24 cellular contexts compared by ENCODE assay signal in the genomic region with DNA sequence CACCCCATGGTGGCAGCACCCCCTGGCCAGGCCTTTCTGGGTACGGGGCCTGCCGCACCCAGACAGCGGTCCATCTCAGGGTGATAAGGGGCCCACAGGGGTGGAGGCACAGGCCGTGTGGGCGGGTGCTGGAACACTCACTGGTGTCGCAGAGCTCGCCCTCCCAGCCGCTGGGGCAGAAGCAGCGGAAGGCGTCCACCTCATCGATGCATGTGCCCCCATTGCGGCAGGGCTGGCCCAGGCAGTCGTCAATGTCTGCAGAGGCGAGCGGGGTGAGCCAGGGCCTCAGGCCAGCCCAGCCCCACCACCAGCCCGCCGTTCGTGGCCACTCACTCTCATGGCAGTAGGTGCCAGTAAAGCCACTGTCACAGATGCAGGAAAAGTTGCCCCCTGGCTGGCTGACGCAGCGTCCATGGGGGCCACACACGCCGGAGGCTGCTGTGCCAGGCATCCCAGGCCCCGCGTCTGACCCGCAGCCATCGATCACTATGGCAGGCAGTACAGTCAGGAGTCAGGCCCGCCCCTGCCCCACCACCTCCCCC. TPM values are rescaled to one million over a fixed set of nuclear protein-coding genes. Genes with fewer than 3 reads are reported as not detected.
DNase-seq lines count a peak whose midpoint lies in the region; ATAC-seq and TF ChIP-seq lines count a peak whose summit lies in the region.
"Had no signal": no experiment of that assay in that cellular context is flagged by ENCODE, and none has a peak within 500 bp of the region (broad histone marks: within the 10 kb centered on the region; RNA-seq: fewer than 3 reads in every experiment).

No MANE protein-coding gene starts in this region.

- no peak overlapping the region for H3K9ac ChIP-seq in smooth muscle cell (ENCODE audit: low read depth)
- H3K9ac ChIP-seq: GM23248 had no signal

- CTCF ChIA-PET in HEK293 (lab: Yijun Ruan, JAX) = no interaction called here

- H3K79me2 ChIP-seq in osteoblast (ENCODE audit: insufficient read depth, low read length) (no peaks in the 10 kb centered on the region), smooth muscle cell (ENCODE audit: low read depth) (no peaks in the 10 kb centered on the region)

- H3K4me2 ChIP-seq in osteoblast (ENCODE audit: insufficient read depth, low read length) (no peak overlapping the region), smooth muscle cell (no peak overlapping the region)
- H3K4me2 ChIP-seq: A549, PC-9 had no signal

- H3K27me3 ChIP-seq in right atrium auricular region = no peaks in the 10 kb centered on the region
- H3K27me3 ChIP-seq in left ventricle myocardium inferior (ENCODE audit: low read depth) = no peaks in the 10 kb centered on the region
- no peaks in the 10 kb centered on the region for H3K27me3 ChIP-seq in osteoblast (ENCODE audit: insufficient read depth, low read length)
- H3K27me3 ChIP-seq in smooth muscle cell (ENCODE audit: low read depth) = no peaks in the 10 kb centered on the region
- H3K27me3 ChIP-seq: SJCRH30 had no signal

- H3F3A ChIP-seq in smooth muscle cell (ENCODE audit: low read depth) = no peaks in the 10 kb centered on the region

- no peak for ATAC-seq in Right ventricle myocardium superior (ENCODE audit: poor library complexity)
- ATAC-seq: A549, GM12878 had no signal

- no peaks in the 10 kb centered on the region for H3K9me3 ChIP-seq in right atrium auricular region
- H3K9me3 ChIP-seq in HEK293 (ENCODE audit: control insufficient read depth, insufficient read depth, low read depth, low read length) = no peaks in the 10 kb centered on the region
- no peaks in the 10 kb centered on the region for H3K9me3 ChIP-seq in left ventricle myocardium inferior (replicated peaks)
- no peaks in the 10 kb centered on the region for H3K9me3 ChIP-seq in osteoblast (ENCODE audit: low read depth, low read length)
- no peaks in the 10 kb centered on the region for H3K9me3 ChIP-seq in smooth muscle cell (replicated peaks; ENCODE audit: low read depth)
- H3K9me3 ChIP-seq: A549, HAP-1, SJCRH30 had no signal

- DNase-seq in Right ventricle myocardium superior (peak; percentile 38), right atrium auricular region (ENCODE audit: low spot score) (no peak), left ventricle myocardium inferior (peak; percentile 11), osteoblast (ENCODE audit: insufficient read length, low spot score, missing footprints) (peak; percentile 90), AG08395 (ENCODE audit: low spot score) (no peak), iPS-NIHi11 (ENCODE audit: low spot score) (no peak), smooth muscle cell (lab: John Stamatoyannopoulos, UW; ENCODE audit: unreplicated experiment) (no peak)
- DNase-seq: CD4-positive, CD25-positive, alpha-beta regulatory T cell; DMS79; GM23248; KBM-7; NCI-H1092; NCI-H1436 treated with DMSO at 0.1 percent for 48 hours; NCI-H2029; NCI-H2227 treated with DMSO at 0.1 percent for 48 hours; NCI-H510A treated with DMSO at 0.1 percent for 48 hours; NCI-H748 treated with DMSO at 0.1 percent for 48 hours; PC-9; SJCRH30 had no signal

- H3K4me1 ChIP-seq in right atrium auricular region = peaks cover 0 to 22% of the 10 kb centered on the region in 2 donors
- H3K4me1 ChIP-seq in HEK293 (ENCODE audit: control insufficient read depth, insufficient read depth, low read length) = no peaks in the 10 kb centered on the region
- peaks cover 22% of the 10 kb centered on the region for H3K4me1 ChIP-seq in left ventricle myocardium inferior
- no peaks in the 10 kb centered on the region for H3K4me1 ChIP-seq in osteoblast (ENCODE audit: insufficient read depth, low read length)
- no peaks in the 10 kb centered on the region for H3K4me1 ChIP-seq in smooth muscle cell (ENCODE audit: low read depth)
- H3K4me1 ChIP-seq: A549, HAP-1 had no signal

- no peak overlapping the region for H2AFZ ChIP-seq in osteoblast (ENCODE audit: low read length)
- H2AFZ ChIP-seq in smooth muscle cell (ENCODE audit: low read depth) = no peak overlapping the region
- H2AFZ ChIP-seq: GM23248, PC-9 had no signal

- H3K4me3 ChIP-seq in right atrium auricular region (no peak overlapping the region), HEK293 (ENCODE audit: low read depth, low read length) (no peak overlapping the region), left ventricle myocardium inferior (no peak overlapping the region), osteoblast (ENCODE audit: insufficient read depth, low read length) (no peak overlapping the region), smooth muscle cell (no peak overlapping the region)
- H3K4me3 ChIP-seq: A549, GM12878, GM23248, HAP-1, PC-9, SJCRH30 had no signal

- H3K36me3 ChIP-seq in right atrium auricular region (peaks cover 35% of the 10 kb centered on the region), HEK293 (ENCODE audit: control insufficient read depth in 2 of 2, insufficient read depth in 1 of 2, low read length in 2 of 2) (peaks cover 0 to 77% of the 10 kb centered on the region in 2 experiments; a peak in 1 of 3 replicates), left ventricle myocardium inferior (peaks cover 68% of the 10 kb centered on the region), osteoblast (ENCODE audit: insufficient read depth, low read length) (no peaks in the 10 kb centered on the region), smooth muscle cell (ENCODE audit: low read depth) (no peaks in the 10 kb centered on the region)

- no peak for TF ChIP-seq CTCF in right atrium auricular region (IDR thresholded peaks at IDR 0.05)
- TF ChIP-seq CTCF in HEK293 (tag by site-specific recombination; IDR thresholded peaks at IDR 0.05) = no peak
- TF ChIP-seq CTCF in left ventricle myocardium inferior (IDR thresholded peaks at IDR 0.05; ENCODE audit: borderline replicate concordance) = no peak
- TF ChIP-seq CTCF in osteoblast (IDR thresholded peaks at IDR 0.05; ENCODE audit: extremely low read depth, low read depth, low read length) = no peak
- no peak for TF ChIP-seq CTCF in smooth muscle cell (IDR thresholded peaks at IDR 0.05; ENCODE audit: borderline replicate concordance, insufficient read depth, poor library complexity, severe bottlenecking)

- H4K20me1 ChIP-seq in osteoblast (ENCODE audit: insufficient read depth, low read length) (no peaks in the 10 kb centered on the region), smooth muscle cell (ENCODE audit: low read depth) (no peaks in the 10 kb centered on the region)

- intact Hi-C loops in Right ventricle myocardium superior (cut with DNase I) = no loop called here
- intact Hi-C loops in left ventricle myocardium inferior (cut with micrococcal nuclease) = no loop called here

- 96% methylated on average over 24 of the region's 27 CpGs for WGBS in smooth muscle cell (ENCODE audit: low lambda C conversion rate)

- POLR2A ChIA-PET in HEK293 (lab: Yijun Ruan, JAX) = no interaction called here

- H3K27ac ChIP-seq in right atrium auricular region (no peak overlapping the region), HEK293 (ENCODE audit: extremely low read depth, low read depth, low read length) (no peak overlapping the region), left ventricle myocardium inferior (replicated peaks) (no peak overlapping the region), osteoblast (ENCODE audit: low read depth, low read length) (no peak overlapping the region), smooth muscle cell (ENCODE audit: low read depth) (no peak overlapping the region)
- H3K27ac ChIP-seq: A549, GM23248, PC-9, RWPE1, SJCRH30 had no signal

TF ChIP-seq in HEK293, 187 proteins besides CTCF, POLR2A, EP300 and RAD21:
- TF ChIP-seq ZNF266 (tag by site-specific recombination; IDR thresholded peaks at IDR 0.05; ENCODE audit: low read depth) (no peak), ZNF132 (tag by site-specific recombination; IDR thresholded peaks at IDR 0.05; ENCODE audit: borderline replicate concordance) (no peak), ZNF747 (tag by site-specific recombination; IDR thresholded peaks at IDR 0.05) (no peak)
- TF ChIP-seq, protein P1, sequence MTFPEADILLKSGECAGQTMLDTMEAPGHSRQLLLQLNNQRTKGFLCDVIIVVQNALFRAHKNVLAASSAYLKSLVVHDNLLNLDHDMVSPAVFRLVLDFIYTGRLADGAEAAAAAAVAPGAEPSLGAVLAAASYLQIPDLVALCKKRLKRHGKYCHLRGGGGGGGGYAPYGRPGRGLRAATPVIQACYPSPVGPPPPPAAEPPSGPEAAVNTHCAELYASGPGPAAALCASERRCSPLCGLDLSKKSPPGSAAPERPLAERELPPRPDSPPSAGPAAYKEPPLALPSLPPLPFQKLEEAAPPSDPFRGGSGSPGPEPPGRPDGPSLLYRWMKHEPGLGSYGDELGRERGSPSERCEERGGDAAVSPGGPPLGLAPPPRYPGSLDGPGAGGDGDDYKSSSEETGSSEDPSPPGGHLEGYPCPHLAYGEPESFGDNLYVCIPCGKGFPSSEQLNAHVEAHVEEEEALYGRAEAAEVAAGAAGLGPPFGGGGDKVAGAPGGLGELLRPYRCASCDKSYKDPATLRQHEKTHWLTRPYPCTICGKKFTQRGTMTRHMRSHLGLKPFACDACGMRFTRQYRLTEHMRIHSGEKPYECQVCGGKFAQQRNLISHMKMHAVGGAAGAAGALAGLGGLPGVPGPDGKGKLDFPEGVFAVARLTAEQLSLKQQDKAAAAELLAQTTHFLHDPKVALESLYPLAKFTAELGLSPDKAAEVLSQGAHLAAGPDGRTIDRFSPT (tag by site-specific recombination; IDR thresholded peaks at IDR 0.05) = peak; percentile 46; the same call in 1 of the 2 replicates

RNA-seq across cellular contexts. Expression of gene JAG2, which starts 19.9 kb away (rescaled TPM):
- total RNA-seq in Right ventricle myocardium superior = 28.6 TPM
- 10 to 100 TPM; 14.5 to 17.3 TPM for total RNA-seq in right atrium auricular region
- 26.1 TPM for total RNA-seq in left ventricle myocardium inferior
- 1.8 and 3.3 TPM in 2 replicates for total RNA-seq in osteoblast
- 5.8 and 7.6 TPM in 2 replicates for total RNA-seq in smooth muscle cell
- polyA plus RNA-seq in smooth muscle cell = 5.0 and 10.0 TPM in 2 replicates
- polyA plus RNA-seq: GM23248 had no signal

RNA-seq across cellular contexts. Expression of gene NUDT14, which starts 32.4 kb away (rescaled TPM):
- total RNA-seq in Right ventricle myocardium superior = 32.2 TPM
- total RNA-seq in right atrium auricular region = 10 to 100 TPM; 17.1 to 18.9 TPM
- total RNA-seq in left ventricle myocardium inferior = 22.9 TPM
- 13.6 and 15.9 TPM in 2 replicates for total RNA-seq in osteoblast
- 7.9 and 9.5 TPM in 2 replicates for total RNA-seq in smooth muscle cell
- 30.7 and 45.6 TPM in 2 replicates for polyA plus RNA-seq in smooth muscle cell

Comparison
In these comparisons a context has a peak if more than half of its experiments do, and no peak if none do; other contexts are left out.
1. DNase-seq: peak in Right ventricle myocardium superior (single experiment), left ventricle myocardium inferior (single experiment) and osteoblast (single experiment); none in right atrium auricular region (single experiment), AG08395 (single experiment), iPS-NIHi11 (single experiment) and smooth muscle cell (single experiment).